Comparison of ENCODE assay signal across 8 cellular contexts in genomic region chr13:46554971-46555370, GRCh38. TPM values are rescaled to one million over a fixed set of nuclear protein-coding genes. Genes with fewer than 3 reads are reported as not detected.
DNase-seq lines count a peak whose midpoint lies in the region; ATAC-seq and TF ChIP-seq lines count a peak whose summit lies in the region.

No MANE protein-coding gene starts in this region.

- H3K4me2 ChIP-seq in neural cell (ENCODE audit: low read length): peak overlapping the region; percentile 76

- no peak for TF ChIP-seq EP300 in neural cell (conservative IDR thresholded peaks at IDR 0.05; ENCODE audit: poor library complexity, severe bottlenecking)

- intact Hi-C loops in dorsolateral prefrontal cortex (cut with DNase I): loop anchor here (5.0 to 10.0 kb wide), 2 partner anchors 167 to 170 kb away; no protein-coding TSS in a partner anchor

- H4K20me1 ChIP-seq in neural cell (ENCODE audit: insufficient read depth): peaks cover 7% of the 10 kb centered on the region

- H3K4me3 ChIP-seq in MG63 (peak overlapping the region; percentile 88), dorsolateral prefrontal cortex (peak overlapping the region in 58 of 59 donors; percentile 59 to 92 (median 82)), neural cell (ENCODE audit: low read length) (peak overlapping the region; percentile 98)

- H3K27me3 ChIP-seq in MG63 (no peaks in the 10 kb centered on the region), dorsolateral prefrontal cortex (peaks cover 0 to 15% (median 0%) of the 10 kb centered on the region in 45 donors), neural cell (ENCODE audit: insufficient read depth, low read depth, low read length) (no peaks in the 10 kb centered on the region)

- no peaks in the 10 kb centered on the region for H3K9me2 ChIP-seq in neural cell (ENCODE audit: insufficient read depth, low read length)

- peak overlapping the region; percentile 84 for H3K9ac ChIP-seq in neural cell (ENCODE audit: low read length)

- no peak for TF ChIP-seq CTCF in C4-2B (conservative IDR thresholded peaks at IDR 0.05)
- peak in 1 of 56 donors; percentile 1 for TF ChIP-seq CTCF in dorsolateral prefrontal cortex (IDR thresholded peaks at IDR 0.05 in 54 of 56, conservative IDR thresholded peaks at IDR 0.05 in 2 of 56; ENCODE audit: low read depth in 1 of 56, partially characterized antibody in 56 of 56)
- no peak for TF ChIP-seq CTCF in neural cell (IDR thresholded peaks at IDR 0.05; ENCODE audit: poor library complexity, severe bottlenecking)

- DNase-seq in MG63: no peak
- DNase-seq in dorsolateral prefrontal cortex: no peak
- DNase-seq in NCI-H69 (lab: John Stamatoyannopoulos, UW): no peak
- no peak for DNase-seq in NCI-H446 treated with DMSO at 0.1 percent for 48 hours (lab: John Stamatoyannopoulos, UW)

- H3K79me2 ChIP-seq in neural cell (replicated peaks; ENCODE audit: insufficient read depth, low read length): peaks cover 50% of the 10 kb centered on the region

- H3K27ac ChIP-seq in C4-2B (peak overlapping the region; percentile 80), dorsolateral prefrontal cortex (peak overlapping the region in 39 of 59 donors; percentile 1 to 95 (median 89)), neural cell (ENCODE audit: low read length) (no peak overlapping the region)

- H3K36me3 ChIP-seq in MG63: no peaks in the 10 kb centered on the region
- no peaks in the 10 kb centered on the region for H3K36me3 ChIP-seq in neural cell (ENCODE audit: insufficient read depth, low read length)

- H2AFZ ChIP-seq in neural cell (ENCODE audit: low read depth, low read length): no peak overlapping the region

- no peak for TF ChIP-seq RAD21 in neural cell (conservative IDR thresholded peaks at IDR 0.05)

- no peaks in the 10 kb centered on the region for H3F3A ChIP-seq in neural cell (ENCODE audit: insufficient read depth, low read length, poor library complexity, severe bottlenecking)

- H3K9me3 ChIP-seq in MG63: no peaks in the 10 kb centered on the region
- H3K9me3 ChIP-seq in neural cell (ENCODE audit: low read length): no peaks in the 10 kb centered on the region

- no peak for ATAC-seq in HG02973 (IDR thresholded peaks at IDR 0.05; ENCODE audit: unreplicated experiment)
- ATAC-seq in GM21423 (IDR thresholded peaks at IDR 0.05; ENCODE audit: unreplicated experiment): no peak

TF ChIP-seq in neural cell, 6 proteins besides CTCF, POLR2A, EP300 and RAD21:
- TF ChIP-seq MXI1 (conservative IDR thresholded peaks at IDR 0.05; ENCODE audit: poor library complexity, severe bottlenecking): no peak
TF ChIP-seq in neural cell: peak in this region for 0.

RNA-seq across cellular contexts. Expression of gene LRCH1, which starts 2.0 kb away (rescaled TPM):
- total RNA-seq in MG63 (2014; rRNA removed; shearing (Covaris generic); ENCODE audit: low replicate concordance): 3.6 and 4.6 TPM in 2 replicates
- 10 to 100 TPM; 10.1 to 24.2 (median 16.8) TPM for total RNA-seq in dorsolateral prefrontal cortex
- polyA plus RNA-seq in neural cell: 15.4 and 17.7 TPM in 2 replicates
- polyA minus RNA-seq in neural cell: 24.6 and 29.5 TPM in 2 replicates
